ENCODE assay signal across 31 cellular contexts in genomic region chr6:64774881-64775280, GRCh38.
"Had no signal": no experiment of that assay in that cellular context is flagged by ENCODE, and none has a peak within 500 bp of the region (broad histone marks: within the 10 kb centered on the region; RNA-seq: fewer than 3 reads in every experiment).

No MANE protein-coding gene starts in this region.

- H3K9ac ChIP-seq: neural progenitor cell had no signal

- H3K36me3 Mint-ChIP-seq: naive thymus-derived CD4-positive, alpha-beta T cell; neural progenitor cell had no signal

- H3K27ac Mint-ChIP-seq: effector memory CD8-positive, alpha-beta T cell; immature natural killer cell; mesothelial cell of epicardium; naive thymus-derived CD4-positive, alpha-beta T cell; nephron; neural progenitor cell had no signal

- H3K4me3 ChIP-seq: esophagus squamous epithelium, heart right ventricle, lower lobe of right lung, neural progenitor cell, prostate gland, right atrium auricular region, smooth muscle cell, stomach, thyroid gland, vagina had no signal

- DNase-seq: cortex of kidney; effector memory CD8-positive, alpha-beta T cell; erythroblast; esophagus squamous epithelium; foreskin melanocyte; glutamatergic neuron; heart right ventricle; hippocampal formation; immature natural killer cell; islet precursor cell; kidney glomerular epithelial cell; left colon; left ventricle myocardium superior; lower lobe of right lung; naive thymus-derived CD4-positive, alpha-beta T cell; stimulated activated CD4-positive, alpha-beta T cell treated with anti-CD3 and anti-CD28 coated beads, Interleukin-12 subunit alpha, Interleukin-12 subunit beta, amount 100 ng/mL, for 4 hours; stimulated activated CD4-positive, alpha-beta T cell treated with anti-CD3 and anti-CD28 coated beads, Interleukin-1b, Interleukin-23, amount 100 ng/mL, for 48 hours; stimulated activated CD4-positive, alpha-beta T cell treated with anti-CD3 and anti-CD28 coated beads, Interleukin-4, amount 100 ng/mL, for 1 hour; stimulated activated CD8-positive, alpha-beta memory T cell treated with anti-CD3 and anti-CD28 coated beads, Interleukin-4, amount 100 ng/mL, for 48 hours; stimulated activated naive CD4-positive, alpha-beta T cell treated with Interleukin-2 at 50 U/mL for 16 hours; stomach; thyroid gland; trophoblast cell had no signal

- ATAC-seq: effector memory CD8-positive, alpha-beta T cell; heart right ventricle; left colon; left ventricle myocardium superior; lower lobe of right lung; naive thymus-derived CD4-positive, alpha-beta T cell; sciatic nerve had no signal

- H3K4me1 ChIP-seq: esophagus squamous epithelium, heart right ventricle, lower lobe of right lung, neural progenitor cell, prostate gland, right atrium auricular region, stomach, thyroid gland, vagina had no signal

- H3K27me3 ChIP-seq: esophagus squamous epithelium, heart right ventricle, neural progenitor cell, right atrium auricular region, stomach, thyroid gland, vagina had no signal

- H3K4me1 Mint-ChIP-seq: immature natural killer cell; naive thymus-derived CD4-positive, alpha-beta T cell; nephron; neural progenitor cell had no signal

- H3K9me3 ChIP-seq: esophagus squamous epithelium, lower lobe of right lung, prostate gland, right atrium auricular region, thyroid gland, vagina had no signal

- H3K4me3 Mint-ChIP-seq: effector memory CD8-positive, alpha-beta T cell; immature natural killer cell; mesothelial cell of epicardium; naive thymus-derived CD4-positive, alpha-beta T cell; nephron; neural progenitor cell had no signal

- H2AFZ ChIP-seq: neural progenitor cell had no signal

- H3K27me3 Mint-ChIP-seq: effector memory CD8-positive, alpha-beta T cell; naive thymus-derived CD4-positive, alpha-beta T cell had no signal

- H3K36me3 ChIP-seq: esophagus squamous epithelium, heart right ventricle, lower lobe of right lung, neural progenitor cell, prostate gland, right atrium auricular region, stomach, thyroid gland, vagina had no signal

- H3K27ac ChIP-seq: esophagus squamous epithelium, heart right ventricle, lower lobe of right lung, neural progenitor cell, prostate gland, right atrium auricular region, stomach, thyroid gland, vagina had no signal

- H3K4me2 ChIP-seq: neural progenitor cell, smooth muscle cell had no signal
